In the genomic region with DNA sequence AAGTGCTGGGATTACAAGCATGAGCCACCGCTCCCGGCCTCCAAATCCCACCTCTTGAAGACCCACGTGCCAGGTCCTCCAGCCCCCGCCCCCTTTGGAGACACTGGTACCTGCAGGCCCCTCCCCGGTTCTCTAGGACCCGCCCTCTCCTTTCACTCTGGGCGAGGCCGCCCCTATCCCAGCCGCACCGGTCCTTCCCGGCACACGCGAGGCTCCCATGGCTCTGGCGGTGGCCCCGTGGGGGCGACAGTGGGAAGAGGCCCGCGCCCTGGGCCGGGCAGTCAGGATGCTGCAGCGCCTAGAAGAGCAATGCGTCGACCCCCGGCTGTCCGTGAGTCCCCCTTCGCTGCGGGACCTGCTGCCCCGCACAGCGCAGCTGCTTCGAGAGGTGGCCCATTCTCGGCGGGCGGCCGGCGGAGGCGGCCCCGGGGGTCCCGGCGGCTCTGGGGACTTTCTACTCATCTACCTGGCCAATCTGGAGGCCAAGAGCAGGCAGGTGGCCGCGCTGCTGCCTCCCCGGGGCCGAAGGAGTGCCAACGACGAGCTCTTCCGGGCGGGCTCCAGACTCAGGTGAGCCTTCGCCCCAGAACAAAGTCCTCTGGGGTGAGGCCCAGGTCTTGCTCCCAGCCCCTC, we compare ENCODE assay signal across 11 cellular contexts. TPM values are rescaled to one million over a fixed set of nuclear protein-coding genes. Genes with fewer than 3 reads are reported as not detected.
DNase-seq lines count a peak whose midpoint lies in the region; ATAC-seq and TF ChIP-seq lines count a peak whose summit lies in the region.
"Had no signal": no experiment of that assay in that cellular context is flagged by ENCODE, and none has a peak within 500 bp of the region (broad histone marks: within the 10 kb centered on the region; RNA-seq: fewer than 3 reads in every experiment).

A gene with protein sequence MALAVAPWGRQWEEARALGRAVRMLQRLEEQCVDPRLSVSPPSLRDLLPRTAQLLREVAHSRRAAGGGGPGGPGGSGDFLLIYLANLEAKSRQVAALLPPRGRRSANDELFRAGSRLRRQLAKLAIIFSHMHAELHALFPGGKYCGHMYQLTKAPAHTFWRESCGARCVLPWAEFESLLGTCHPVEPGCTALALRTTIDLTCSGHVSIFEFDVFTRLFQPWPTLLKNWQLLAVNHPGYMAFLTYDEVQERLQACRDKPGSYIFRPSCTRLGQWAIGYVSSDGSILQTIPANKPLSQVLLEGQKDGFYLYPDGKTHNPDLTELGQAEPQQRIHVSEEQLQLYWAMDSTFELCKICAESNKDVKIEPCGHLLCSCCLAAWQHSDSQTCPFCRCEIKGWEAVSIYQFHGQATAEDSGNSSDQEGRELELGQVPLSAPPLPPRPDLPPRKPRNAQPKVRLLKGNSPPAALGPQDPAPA (plus strand): TSS at position 176 of the 633 bp plus-strand sequence. CDS start 42 bp downstream, at position 218.

- ATAC-seq in mucosa of descending colon: peak; percentile 90

- no peaks in the 10 kb centered on the region for H3K9me3 ChIP-seq in Caco-2
- no peaks in the 10 kb centered on the region for H3K9me3 ChIP-seq in mucosa of descending colon
- no peaks in the 10 kb centered on the region for H3K9me3 ChIP-seq in spleen

- BruUV-seq in Caco-2 (replicated peaks; lab: Mats Ljungman, UMichigan): TSS peak; percentile 29

- POLR2A ChIA-PET in Caco-2 (lab: Charles Lee): interaction anchor here (0.5 to 1.2 kb wide), 6 partner anchors 29 to 112 kb away, joined by 3 to 8 read pairs (median 4); partner anchors contain the start of gene NECTIN2

- peak within 1 kb of the TSS; percentile 83 for H3K4me3 ChIP-seq in Caco-2 (ENCODE audit: low read depth, low read length)
- peak within 1 kb of the TSS; percentile 44 for H3K4me3 ChIP-seq in mucosa of descending colon
- peak within 1 kb of the TSS in 1 of 8 donors; percentile 33 for H3K4me3 ChIP-seq in spleen

- TF ChIP-seq CTCF in Caco-2 (IDR thresholded peaks at IDR 0.05; ENCODE audit: insufficient read depth in 1 of 2, low read depth in 1 of 2, low read length in 1 of 2, severe bottlenecking in 1 of 2, unreplicated experiment in 1 of 2) (peak in 1 of 2 experiments; percentile 38), chondrocyte (IDR thresholded peaks at IDR 0.05) (peak; percentile 20), mucosa of descending colon (IDR thresholded peaks at IDR 0.05) (no peak), spleen (IDR thresholded peaks at IDR 0.05 in 8 of 11, conservative IDR thresholded peaks at IDR 0.05 in 3 of 11) (no peak)

- H3K27me3 ChIP-seq in Caco-2 (replicated peaks; ENCODE audit: control insufficient read depth, insufficient read depth, low read length) (no peaks in the 10 kb centered on the region), spleen (replicated peaks in 1 of 7) (peaks cover 0 to 22% (median 6%) of the 10 kb centered on the region in 7 donors)

- intact Hi-C loops in Caco-2 (cut with micrococcal nuclease; ENCODE audit: unreplicated experiment): loop anchor here (2.0 kb wide), 2 partner anchors 31 to 67 kb away; partner anchors contain the start of gene BCAM
- intact Hi-C loops in mucosa of descending colon (cut with DNase I, micrococcal nuclease): no loop called here
- intact Hi-C loops in spleen (cut with DNase I; ENCODE audit: low total_unique reads): no loop called here

- CTCF ChIA-PET in Caco-2 (lab: Charles Lee): interaction anchor here (0.5 to 2.5 kb wide), 10 partner anchors 10 to 207 kb away, joined by 3 to 15 read pairs (median 4); partner anchors contain the start of genes BCAM and NECTIN2

- H3K4me3 Mint-ChIP-seq in Caco-2 (ENCODE audit: unreplicated experiment) (peak within 1 kb of the TSS; percentile 73), chondrocyte (ENCODE audit: unreplicated experiment) (no peak within 1 kb of the TSS)

- peak; percentile 97 to 98 for DNase-seq in Caco-2
- DNase-seq in NCI-H1092 treated with DMSO at 0.1 percent for 48 hours (lab: John Stamatoyannopoulos, UW): peak; percentile 12
- DNase-seq in chondrocyte (ENCODE audit: low spot score): no peak
- DNase-seq in mucosa of descending colon: peak; percentile 91 to 94 (median 93)
- DNase-seq in EL: no peak
- DNase-seq in G401 (ENCODE audit: low spot score): no peak
- DNase-seq in spleen: no peak
- no peak for DNase-seq in DMS114 treated with DMSO at 0.1 percent for 48 hours (lab: John Stamatoyannopoulos, UW; ENCODE audit: unreplicated experiment)
- DNase-seq: activated CD4-positive, alpha-beta T cell treated with anti-CD3 and anti-CD28 coated beads for 4 hours had no signal

- H3K4me1 ChIP-seq in Caco-2: peaks cover 15% of the 10 kb centered on the region
- H3K4me1 ChIP-seq in mucosa of descending colon (ENCODE audit: low read depth): peaks cover 19% of the 10 kb centered on the region
- peaks cover 0 to 7% (median 3%) of the 10 kb centered on the region in 6 donors for H3K4me1 ChIP-seq in spleen

- H3K36me3 ChIP-seq in Caco-2 (ENCODE audit: control insufficient read depth, insufficient read depth, low read length) (no peaks in the 10 kb centered on the region), mucosa of descending colon (ENCODE audit: low read depth) (no peaks in the 10 kb centered on the region), spleen (no peaks in the 10 kb centered on the region)

- H3K27me3 Mint-ChIP-seq in Caco-2 (ENCODE audit: insufficient read depth, unreplicated experiment) (no peaks in the 10 kb centered on the region), chondrocyte (ENCODE audit: low read depth) (no peaks in the 10 kb centered on the region)

- no peak within 1 kb of the TSS for H3K27ac ChIP-seq in spleen

- peak within 1 kb of the TSS; percentile 91 for H3K27ac Mint-ChIP-seq in Caco-2 (ENCODE audit: unreplicated experiment)
- no peak within 1 kb of the TSS for H3K27ac Mint-ChIP-seq in chondrocyte (ENCODE audit: unreplicated experiment)

- no peaks in the 10 kb centered on the region for H3K9me3 Mint-ChIP-seq in Caco-2 (ENCODE audit: unreplicated experiment)
- H3K9me3 Mint-ChIP-seq in chondrocyte (ENCODE audit: low read depth): no peaks in the 10 kb centered on the region

- 19 to 25% (median 23%) methylated on average over 13 to 47 of the region's 47 CpGs for WGBS in spleen, 5 donors

- H3K36me3 Mint-ChIP-seq in Caco-2 (ENCODE audit: insufficient read depth, unreplicated experiment): peaks cover 18% of the 10 kb centered on the region
- no peaks in the 10 kb centered on the region for H3K36me3 Mint-ChIP-seq in chondrocyte (ENCODE audit: low read depth)

- TF ChIP-seq POLR2A in spleen (IDR thresholded peaks at IDR 0.05): no peak

- H3K4me1 Mint-ChIP-seq in Caco-2 (ENCODE audit: low read depth, unreplicated experiment) (peaks cover 5% of the 10 kb centered on the region), chondrocyte (ENCODE audit: low read depth) (peaks cover 4% of the 10 kb centered on the region)

- in situ Hi-C loops in G401 (cut with HindIII; ENCODE audit: low sequenced_read_pairs): no loop called here

RNA-seq across cellular contexts. Expression of the gene that starts here (rescaled TPM):
- total RNA-seq in Caco-2 (2022): 42.3 and 43.6 TPM in 2 replicates
- total RNA-seq in chondrocyte: not detected in 3 replicates
- total RNA-seq in mucosa of descending colon: 10 to 100 TPM; 36.5 to 92.6 (median 59.1) TPM
- not detected in 2 replicates for total RNA-seq in G401 (2014; rRNA removed; shearing (Covaris generic))
- total RNA-seq in spleen: not detected
- polyA plus RNA-seq in spleen: not detected
- total RNA-seq: LHCN-M2 had no signal
- polyA plus RNA-seq: neural cell had no signal

Comparison
In these comparisons a context has a peak if more than half of its experiments do, and no peak if none do; other contexts are left out.
1. RNA of the gene that starts here (total RNA-seq): 36.5 to 92.6 TPM in mucosa of descending colon and 42.3 to 43.6 TPM in Caco-2; not detected in chondrocyte, not detected in G401 and not detected in spleen; every median in the first group is over 10 times any median in the second.
2. DNase-seq: peak in Caco-2 (2 of 2), NCI-H1092 treated with DMSO at 0.1 percent for 48 hours (single experiment) and mucosa of descending colon (3 of 3); none in chondrocyte (single experiment), EL (single experiment), G401 (single experiment), spleen (single experiment) and DMS114 treated with DMSO at 0.1 percent for 48 hours (single experiment).